Comparison of ENCODE assay signal across 8 cellular contexts in the genomic region with DNA sequence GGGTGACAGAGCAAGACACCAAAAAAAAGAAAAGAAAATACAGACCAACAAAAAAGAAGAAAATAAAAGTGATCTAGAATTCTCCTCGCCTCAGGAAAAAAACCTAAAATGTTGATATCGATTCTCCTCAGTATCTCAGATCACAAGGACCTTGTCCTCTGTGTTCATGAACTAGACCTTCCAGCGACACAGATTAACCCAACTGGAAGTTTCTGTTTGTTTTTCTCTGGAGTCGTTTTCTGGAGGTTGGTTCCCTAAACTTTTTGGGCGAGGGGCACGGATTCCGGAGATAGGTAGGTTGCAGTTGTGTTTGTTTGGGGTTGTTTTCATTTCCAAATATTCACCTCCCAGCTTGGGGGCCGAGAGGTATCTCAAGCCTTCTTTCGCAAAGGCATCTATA. TPM values are rescaled to one million over a fixed set of nuclear protein-coding genes. Genes with fewer than 3 reads are reported as not detected.
DNase-seq lines count a peak whose midpoint lies in the region; ATAC-seq, FAIRE-seq and TF ChIP-seq lines count a peak whose summit lies in the region.

No MANE protein-coding gene starts in this region.

- H3K27ac ChIP-seq in CD4-positive, CD25-positive, alpha-beta regulatory T cell (ENCODE audit: insufficient read depth, low read length, poor library complexity, severe bottlenecking), result no peak overlapping the region
- no peak overlapping the region for H3K27ac ChIP-seq in ovary

- TF ChIP-seq CTCF in endothelial cell (IDR thresholded peaks at IDR 0.05; ENCODE audit: unreplicated experiment) (no peak), ovary (IDR thresholded peaks at IDR 0.05) (no peak)

- peaks cover 9% of the 10 kb centered on the region for H3K27me3 Mint-ChIP-seq in CD4-positive, CD25-positive, alpha-beta regulatory T cell
- peaks cover 4% of the 10 kb centered on the region for H3K27me3 Mint-ChIP-seq in endothelial cell (ENCODE audit: unreplicated experiment)

- FAIRE-seq in urothelium cell line (lab: Jason Lieb, UNC), result no peak

- H3K9me3 ChIP-seq in CD4-positive, CD25-positive, alpha-beta regulatory T cell (ENCODE audit: control insufficient read depth in 2 of 2, low read length in 2 of 2), result no peaks in the 10 kb centered on the region
- no peaks in the 10 kb centered on the region for H3K9me3 ChIP-seq in MG63
- H3K9me3 ChIP-seq in ovary, result no peaks in the 10 kb centered on the region

- H3K4me3 ChIP-seq in CD4-positive, CD25-positive, alpha-beta regulatory T cell (ENCODE audit: low read depth, low read length), result no peak overlapping the region
- H3K4me3 ChIP-seq in MG63, result peak overlapping the region; percentile 92; the same call in 1 of the 2 replicates
- peak overlapping the region; percentile 96 for H3K4me3 ChIP-seq in ovary

- H3K4me1 Mint-ChIP-seq in CD4-positive, CD25-positive, alpha-beta regulatory T cell, result peaks cover 8 to 26% (median 16%) of the 10 kb centered on the region in 4 donors
- H3K4me1 Mint-ChIP-seq in endothelial cell (ENCODE audit: unreplicated experiment), result peaks cover 4% of the 10 kb centered on the region

- 7 to 17% (median 11%) methylated on average over 9 of the region's 9 CpGs for WGBS in ovary, 3 donors

- intact Hi-C loops in ovary (cut with DNase I), result loop anchor here in 1 of 4 donors (10.0 kb wide), 1 partner anchor 1291 kb away; no protein-coding TSS in a partner anchor

- no peak for TF ChIP-seq POLR2A in ovary (IDR thresholded peaks at IDR 0.05)

- no peak for ATAC-seq in CD4-positive, CD25-positive, alpha-beta regulatory T cell (ENCODE audit: low read depth in 2 of 2)

- peaks cover 10% of the 10 kb centered on the region for H3K4me1 ChIP-seq in CD4-positive, CD25-positive, alpha-beta regulatory T cell (ENCODE audit: control insufficient read depth, insufficient read depth, low read length, poor library complexity, severe bottlenecking)
- H3K4me1 ChIP-seq in ovary (ENCODE audit: insufficient read depth), result peaks cover 6% of the 10 kb centered on the region

- no peaks in the 10 kb centered on the region for H3K27me3 ChIP-seq in CD4-positive, CD25-positive, alpha-beta regulatory T cell (ENCODE audit: control insufficient read depth, insufficient read depth, low read length)
- H3K27me3 ChIP-seq in MG63 (no peaks in the 10 kb centered on the region), ovary (no peaks in the 10 kb centered on the region)

- H3K4me3 Mint-ChIP-seq in CD4-positive, CD25-positive, alpha-beta regulatory T cell, result peak overlapping the region; percentile 87 to 93 (median 90)
- H3K4me3 Mint-ChIP-seq in endothelial cell (ENCODE audit: unreplicated experiment), result peak overlapping the region; percentile 91

- H3K27ac Mint-ChIP-seq in CD4-positive, CD25-positive, alpha-beta regulatory T cell, result peak overlapping the region in 1 of 3 donors; percentile 93
- H3K27ac Mint-ChIP-seq in endothelial cell (ENCODE audit: unreplicated experiment), result no peak overlapping the region

- H3K9me3 Mint-ChIP-seq in CD4-positive, CD25-positive, alpha-beta regulatory T cell, result peaks cover 0 to 2% (median 0%) of the 10 kb centered on the region in 7 donors
- H3K9me3 Mint-ChIP-seq in endothelial cell (ENCODE audit: unreplicated experiment), result no peaks in the 10 kb centered on the region

- no peak for TF ChIP-seq EP300 in ovary (IDR thresholded peaks at IDR 0.05)

- peaks cover 7% of the 10 kb centered on the region for H3K36me3 Mint-ChIP-seq in CD4-positive, CD25-positive, alpha-beta regulatory T cell
- H3K36me3 Mint-ChIP-seq in endothelial cell (ENCODE audit: low read depth, unreplicated experiment), result no peaks in the 10 kb centered on the region

- peaks cover 19% of the 10 kb centered on the region for H3K36me3 ChIP-seq in CD4-positive, CD25-positive, alpha-beta regulatory T cell (ENCODE audit: control insufficient read depth, insufficient read depth, low read length)
- H3K36me3 ChIP-seq in MG63 (peaks cover 28% of the 10 kb centered on the region), ovary (no peaks in the 10 kb centered on the region)

- DNase-seq in CD4-positive, CD25-positive, alpha-beta regulatory T cell, result no peak
- DNase-seq in MG63, result no peak
- no peak for DNase-seq in endothelial cell (ENCODE audit: low spot score)
- DNase-seq in ovary, result no peak
- no peak for DNase-seq in NCI-H1694 treated with DMSO at 0.1 percent for 48 hours (lab: John Stamatoyannopoulos, UW)
- no peak for DNase-seq in NCI-H2029 (lab: John Stamatoyannopoulos, UW)
- DNase-seq in NCI-H1694 (lab: John Stamatoyannopoulos, UW), result no peak
- DNase-seq in urothelium cell line (ENCODE audit: low spot score), result no peak

RNA-seq across cellular contexts. Expression of a gene that starts 0.6 kb away (rescaled TPM):
- 12.0 TPM for total RNA-seq in CD4-positive, CD25-positive, alpha-beta regulatory T cell
- polyA plus RNA-seq in CD4-positive, CD25-positive, alpha-beta regulatory T cell, result 10 to 100 TPM; 19.2 to 21.1 (median 20.1) TPM
- 28.9 and 46.2 TPM in 2 replicates for total RNA-seq in MG63 (2014; rRNA removed; shearing (Covaris generic); ENCODE audit: low replicate concordance)
- total RNA-seq in endothelial cell (ENCODE audit: unreplicated experiment) (8.3 TPM), ovary (10 to 100 TPM; 13.0 to 20.9 (median 14.9) TPM)
- polyA plus RNA-seq in ovary, result 10 to 100 TPM; 15.9 to 20.6 TPM

RNA-seq across cellular contexts. Expression of a gene that starts 45.0 kb away (rescaled TPM):
- 30.8 TPM for total RNA-seq in CD4-positive, CD25-positive, alpha-beta regulatory T cell
- 10 to 100 TPM; 16.0 to 26.2 (median 22.2) TPM for polyA plus RNA-seq in CD4-positive, CD25-positive, alpha-beta regulatory T cell
- 131 and 158 TPM in 2 replicates for total RNA-seq in MG63 (2014; rRNA removed; shearing (Covaris generic); ENCODE audit: low replicate concordance)
- total RNA-seq in endothelial cell (ENCODE audit: unreplicated experiment) (76.7 TPM), ovary (10 to 100 TPM; 16.2 to 40.9 (median 31.9) TPM)
- 10 to 100 TPM; 14.8 to 51.0 TPM for polyA plus RNA-seq in ovary

RNA-seq across cellular contexts. Expression of a gene that starts 47.2 kb away (rescaled TPM):
- 0.20 TPM for total RNA-seq in CD4-positive, CD25-positive, alpha-beta regulatory T cell
- polyA plus RNA-seq in CD4-positive, CD25-positive, alpha-beta regulatory T cell, result not detected
- not detected in 2 replicates for total RNA-seq in MG63 (2014; rRNA removed; shearing (Covaris generic); ENCODE audit: low replicate concordance)
- total RNA-seq in endothelial cell (ENCODE audit: unreplicated experiment), result 0.05 TPM
- under 1 TPM in 5 of 7 donors, not detected in 2; under 0.01 to 0.15 (median 0.08) TPM for total RNA-seq in ovary
- not detected for polyA plus RNA-seq in ovary
